Comparison of ENCODE assay signal across 8 cellular contexts in genomic region chr12:56631790-56632700, GRCh38. TPM values are rescaled to one million over a fixed set of nuclear protein-coding genes. Genes with fewer than 3 reads are reported as not detected.
A peak's percentile ranks its signal among the peaks of the same experiment; 100 is the strongest.
DNase-seq lines count a peak whose midpoint lies in the region; ATAC-seq, FAIRE-seq and TF ChIP-seq lines count a peak whose summit lies in the region.

No MANE protein-coding gene starts in this region.

- H3K27me3 Mint-ChIP-seq in activated naive CD8-positive, alpha-beta T cell: no peaks in the 10 kb centered on the region

- no peak for TF ChIP-seq CTCF in GM10266 (IDR thresholded peaks at IDR 0.05; ENCODE audit: control insufficient read depth, insufficient read depth, low read depth, missing control alignments)
- TF ChIP-seq CTCF in pancreas (IDR thresholded peaks at IDR 0.05): no peak

- H3K4me1 ChIP-seq in pancreas: peaks cover 0 to 27% (median 5%) of the 10 kb centered on the region in 3 donors

- TF ChIP-seq POLR2A in H54 (IDR thresholded peaks at IDR 0.05; ENCODE audit: low read depth, low read length): no peak

- H3K4me3 Mint-ChIP-seq in activated naive CD8-positive, alpha-beta T cell: peak overlapping the region; percentile 95

- no peaks in the 10 kb centered on the region for H3K9me3 ChIP-seq in pancreas

- no peaks in the 10 kb centered on the region for H3K36me3 Mint-ChIP-seq in activated naive CD8-positive, alpha-beta T cell

- peak overlapping the region in 2 of 4 donors; percentile 14 to 86 for H3K4me3 ChIP-seq in pancreas

- peak overlapping the region in 2 of 4 donors; percentile 42 to 67 for H3K27ac ChIP-seq in pancreas

- H3K27me3 ChIP-seq in pancreas: no peaks in the 10 kb centered on the region

- peak overlapping the region; percentile 73 for H3K27ac Mint-ChIP-seq in activated naive CD8-positive, alpha-beta T cell

- no peaks in the 10 kb centered on the region for H3K9me3 Mint-ChIP-seq in activated naive CD8-positive, alpha-beta T cell (ENCODE audit: low read depth)

- H3K4me1 Mint-ChIP-seq in activated naive CD8-positive, alpha-beta T cell (ENCODE audit: low read depth): peaks cover 78% of the 10 kb centered on the region

- FAIRE-seq in pancreas (lab: Jason Lieb, UNC): no peak
- FAIRE-seq in H54 (lab: Jason Lieb, UNC): no peak

- H3K36me3 ChIP-seq in pancreas: no peaks in the 10 kb centered on the region

- DNase-seq in GM10266 (ENCODE audit: extremely low spot score) (peak; percentile 75), RKO (ENCODE audit: low spot score) (peak; percentile 25), Right ventricle myocardium inferior (ENCODE audit: missing footprints) (peak; percentile 83), pancreas (peak; percentile 59 to 84 (median 74)), H54 (ENCODE audit: insufficient read length, low spot score) (no peak)

- peak; percentile 31 for ATAC-seq in HG02885 (IDR thresholded peaks at IDR 0.05; ENCODE audit: poor library complexity, unreplicated experiment)
- ATAC-seq in Right ventricle myocardium inferior: peak; percentile 23
- ATAC-seq in pancreas: peak in 1 of 4 donors; percentile 13
- no peak for ATAC-seq in GM19467 (IDR thresholded peaks at IDR 0.05; ENCODE audit: unreplicated experiment)

- intact Hi-C loops in Right ventricle myocardium inferior (cut with DNase I): loop anchor here (5.0 kb wide), 1 partner anchor 40 kb away; no protein-coding TSS in a partner anchor
- intact Hi-C loops in pancreas (cut with DNase I): no loop called here

- 6% methylated on average over 13 of the region's 13 CpGs for WGBS in pancreas, 2 donors

RNA-seq across cellular contexts. Expression of gene BAZ2A, which starts 1.9 kb away (rescaled TPM):
- total RNA-seq in Right ventricle myocardium inferior: 31.4 TPM
- 10 to 100 TPM; 29.7 to 59.9 (median 39.1) TPM for total RNA-seq in pancreas
- polyA plus RNA-seq in pancreas: 10 to 100 TPM; 26.7 to 58.0 TPM

RNA-seq across cellular contexts. Expression of gene ATP5F1B, which starts 13.7 kb away (rescaled TPM):
- total RNA-seq in Right ventricle myocardium inferior (3,152 TPM), pancreas (100 to 1,000 TPM; 152 to 237 (median 211) TPM)
- 100 to 1,000 TPM; 126 to 299 TPM for polyA plus RNA-seq in pancreas

RNA-seq across cellular contexts. Expression of gene PTGES3, which starts 56.0 kb away (rescaled TPM):
- total RNA-seq in Right ventricle myocardium inferior (132 TPM), pancreas (10 to 100 TPM; 48.8 to 98.1 (median 69.3) TPM)
- 10 to 100 TPM; 33.4 to 86.4 TPM for polyA plus RNA-seq in pancreas

Comparison
In these comparisons a context has a peak if more than half of its experiments do, and no peak if none do; other contexts are left out.
1. RNA of gene ATP5F1B, which starts 13.7 kb away (total RNA-seq): 3,152 TPM in Right ventricle myocardium inferior (single experiment); 152 to 237 TPM in pancreas; every median in the first group is over 10 times any median in the second.